ENCODE assay signal across 9 cellular contexts in the genomic region with DNA sequence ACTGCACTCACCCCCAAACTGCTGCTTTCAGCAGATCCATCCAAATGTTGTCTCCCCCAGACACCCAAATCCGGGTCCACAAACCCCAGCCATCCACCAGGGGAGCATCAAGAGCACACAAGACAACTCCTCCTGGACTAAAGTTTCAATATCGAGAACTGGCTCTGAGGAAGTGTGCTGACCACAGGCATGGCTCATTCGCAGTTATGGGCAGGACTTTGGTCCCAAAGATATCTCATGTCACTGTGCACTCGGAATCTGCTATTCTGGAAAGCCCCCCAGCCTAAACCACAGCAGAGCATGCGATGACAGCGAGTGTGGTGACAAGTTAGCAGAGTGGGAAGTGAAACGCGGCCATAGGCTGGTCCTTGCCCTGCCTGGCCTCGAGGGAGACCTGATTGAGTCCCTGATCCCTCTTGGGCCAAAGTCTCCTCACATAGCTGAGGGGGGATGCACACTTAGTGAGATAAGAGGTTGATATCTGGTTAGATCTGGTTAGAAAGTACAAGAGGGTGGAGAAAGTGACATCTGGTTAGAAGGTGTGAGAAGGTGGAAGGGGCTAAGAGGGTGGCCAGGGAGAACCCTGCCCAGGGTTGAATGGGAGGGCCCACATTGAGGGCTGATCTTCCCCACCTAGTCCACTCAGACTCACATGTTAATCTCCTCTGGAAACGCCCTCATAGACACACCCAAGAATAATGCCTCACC.
A peak's percentile ranks its signal among the peaks of the same experiment; 100 is the strongest.
DNase-seq lines count a peak whose midpoint lies in the region; ATAC-seq, FAIRE-seq and TF ChIP-seq lines count a peak whose summit lies in the region.
"Had no signal": no experiment of that assay in that cellular context is flagged by ENCODE, and none has a peak within 500 bp of the region (broad histone marks: within the 10 kb centered on the region; RNA-seq: fewer than 3 reads in every experiment).

No MANE protein-coding gene starts in this region.

- H3K27me3 Mint-ChIP-seq in activated CD8-positive, alpha-beta memory T cell treated with anti-CD3 and anti-CD28 coated beads, Interleukin-2, amount 10 ng/mL, durations not matched to agents 7 days and 5 days, result peaks cover 41% of the 10 kb centered on the region

- peaks cover 10% of the 10 kb centered on the region for H3K4me1 Mint-ChIP-seq in activated CD8-positive, alpha-beta memory T cell treated with anti-CD3 and anti-CD28 coated beads, Interleukin-2, amount 10 ng/mL, durations not matched to agents 7 days and 5 days

- no peak overlapping the region for H3K27ac Mint-ChIP-seq in activated CD8-positive, alpha-beta memory T cell treated with anti-CD3 and anti-CD28 coated beads, Interleukin-2, amount 10 ng/mL, durations not matched to agents 7 days and 5 days

- H3K36me3 ChIP-seq in cardiac muscle cell (no peaks in the 10 kb centered on the region), aorta (ENCODE audit: control insufficient read depth in 1 of 2, insufficient read depth in 2 of 2, low read length in 1 of 2) (no peaks in the 10 kb centered on the region)
- H3K36me3 ChIP-seq: right lobe of liver had no signal

- H3K4me3 ChIP-seq in cardiac muscle cell, result no peak overlapping the region
- H3K4me3 ChIP-seq in aorta (ENCODE audit: low read length in 2 of 2), result no peak overlapping the region
- H3K4me3 ChIP-seq: right lobe of liver had no signal

- H3K9me3 Mint-ChIP-seq in activated CD8-positive, alpha-beta memory T cell treated with anti-CD3 and anti-CD28 coated beads, Interleukin-2, amount 10 ng/mL, durations not matched to agents 7 days and 5 days (ENCODE audit: low read depth), result no peaks in the 10 kb centered on the region

- H3K4me3 Mint-ChIP-seq in activated CD8-positive, alpha-beta memory T cell treated with anti-CD3 and anti-CD28 coated beads, Interleukin-2, amount 10 ng/mL, durations not matched to agents 7 days and 5 days, result no peak overlapping the region

- no peak for DNase-seq in cardiac muscle cell (ENCODE audit: low read depth in 1 of 2, low spot score in 1 of 2)
- no peak for DNase-seq in Right ventricle myocardium inferior (ENCODE audit: missing footprints)
- DNase-seq in activated CD8-positive, alpha-beta memory T cell treated with anti-CD3 and anti-CD28 coated beads, Interleukin-2, amount 10 ng/mL, durations not matched to agents 7 days and 5 days, result no peak
- DNase-seq in aorta, result peak; percentile 42 to 45
- DNase-seq in NCI-H2029 treated with DMSO at 0.1 percent for 48 hours (lab: John Stamatoyannopoulos, UW), result no peak
- DNase-seq in urothelium cell line (ENCODE audit: low spot score), result no peak
- no peak for DNase-seq in KG1 (lab: John Stamatoyannopoulos, UW)

- FAIRE-seq in urothelium cell line (lab: Jason Lieb, UNC), result no peak

- TF ChIP-seq CTCF in cardiac muscle cell (IDR thresholded peaks at IDR 0.05; ENCODE audit: low read depth, low read length), result peak; percentile 22

- no peak overlapping the region for H3K27ac ChIP-seq in cardiac muscle cell
- H3K27ac ChIP-seq in aorta (ENCODE audit: low read depth in 1 of 2, low read length in 2 of 2), result no peak overlapping the region
- H3K27ac ChIP-seq: right lobe of liver had no signal

- H3K4me1 ChIP-seq in cardiac muscle cell (ENCODE audit: low read depth) (no peaks in the 10 kb centered on the region), aorta (ENCODE audit: control insufficient read depth in 1 of 2, insufficient read depth in 2 of 2, low read length in 2 of 2) (no peaks in the 10 kb centered on the region)

- no peaks in the 10 kb centered on the region for H3K36me3 Mint-ChIP-seq in activated CD8-positive, alpha-beta memory T cell treated with anti-CD3 and anti-CD28 coated beads, Interleukin-2, amount 10 ng/mL, durations not matched to agents 7 days and 5 days

- no peaks in the 10 kb centered on the region for H3K9me3 ChIP-seq in cardiac muscle cell (ENCODE audit: low read depth)
- H3K9me3 ChIP-seq in aorta (ENCODE audit: control insufficient read depth, low read length), result no peaks in the 10 kb centered on the region
- H3K9me3 ChIP-seq: right lobe of liver had no signal

- CTCF ChIA-PET in activated CD8-positive, alpha-beta memory T cell treated with anti-CD3 and anti-CD28 coated beads, Interleukin-2, amount 10 ng/mL, durations not matched to agents 7 days and 5 days (lab: Charles Lee), result no interaction called here

- no peak for ATAC-seq in Right ventricle myocardium inferior
- peak; percentile 73 for ATAC-seq in HG03135 (IDR thresholded peaks at IDR 0.05; ENCODE audit: unreplicated experiment)
- peak; percentile 30 for ATAC-seq in activated CD8-positive, alpha-beta memory T cell treated with anti-CD3 and anti-CD28 coated beads, Interleukin-2, amount 10 ng/mL, durations not matched to agents 7 days and 5 days
- no peak for ATAC-seq in aorta (ENCODE audit: low FRiP score)
- ATAC-seq: right lobe of liver had no signal

- WGBS in aorta, 2 donors, result 83 to 84% methylated on average over 10 of the region's 10 CpGs

- H3K27me3 ChIP-seq in cardiac muscle cell (no peaks in the 10 kb centered on the region), aorta (ENCODE audit: control insufficient read depth in 1 of 2, insufficient read depth in 2 of 2, low read length in 1 of 2) (no peaks in the 10 kb centered on the region)
- H3K27me3 ChIP-seq: right lobe of liver had no signal

- intact Hi-C loops in Right ventricle myocardium inferior (cut with DNase I), result no loop called here
- intact Hi-C loops in aorta (cut with DNase I), result no loop called here

Comparison
In these comparisons a context has a peak if more than half of its experiments do, and no peak if none do; other contexts are left out.
1. DNase-seq: peak in aorta (2 of 2); none in cardiac muscle cell (0 of 2), Right ventricle myocardium inferior (single experiment), activated CD8-positive, alpha-beta memory T cell treated with anti-CD3 and anti-CD28 coated beads, Interleukin-2, amount 10 ng/mL, durations not matched to agents 7 days and 5 days (single experiment), NCI-H2029 treated with DMSO at 0.1 percent for 48 hours (single experiment), urothelium cell line (single experiment) and KG1 (single experiment).
2. ATAC-seq: peak in HG03135 (single experiment) and activated CD8-positive, alpha-beta memory T cell treated with anti-CD3 and anti-CD28 coated beads, Interleukin-2, amount 10 ng/mL, durations not matched to agents 7 days and 5 days (single experiment); none in Right ventricle myocardium inferior (single experiment) and aorta (single experiment).